In the genomic region with DNA sequence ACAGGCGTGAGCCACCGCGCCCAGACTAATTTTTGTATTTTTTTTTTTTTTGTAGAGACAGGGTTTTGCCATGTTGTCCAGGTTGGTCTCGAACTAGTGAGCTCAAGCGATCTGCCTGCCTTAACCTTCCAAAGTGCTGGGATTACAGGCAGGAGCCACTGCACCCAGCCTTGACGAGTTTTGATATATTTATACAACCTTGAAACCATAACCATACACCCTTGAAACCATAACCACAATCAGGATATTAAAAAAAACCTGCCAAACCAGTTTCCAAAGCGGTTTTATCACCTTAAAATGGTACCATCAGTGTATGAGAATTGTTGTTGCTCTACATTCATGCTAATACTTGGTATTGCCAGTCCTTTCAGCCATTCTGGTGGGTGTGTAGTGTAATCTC, we compare ENCODE assay signal across 1 cellular context.
TF ChIP-seq lines count a peak whose summit lies in the region.

No MANE protein-coding gene starts in this region.

TF ChIP-seq in H1, 55 proteins besides CTCF, POLR2A, EP300 and RAD21:
- no peak for TF ChIP-seq YY1 (IDR thresholded peaks at IDR 0.05; ENCODE audit: low read depth, low read length)
